In genomic region chr22:20437253-20438065, GRCh38 we compare ENCODE assay signal across 8 cellular contexts.
DNase-seq lines count a peak whose midpoint lies in the region; ATAC-seq lines count a peak whose summit lies in the region.

A gene with protein sequence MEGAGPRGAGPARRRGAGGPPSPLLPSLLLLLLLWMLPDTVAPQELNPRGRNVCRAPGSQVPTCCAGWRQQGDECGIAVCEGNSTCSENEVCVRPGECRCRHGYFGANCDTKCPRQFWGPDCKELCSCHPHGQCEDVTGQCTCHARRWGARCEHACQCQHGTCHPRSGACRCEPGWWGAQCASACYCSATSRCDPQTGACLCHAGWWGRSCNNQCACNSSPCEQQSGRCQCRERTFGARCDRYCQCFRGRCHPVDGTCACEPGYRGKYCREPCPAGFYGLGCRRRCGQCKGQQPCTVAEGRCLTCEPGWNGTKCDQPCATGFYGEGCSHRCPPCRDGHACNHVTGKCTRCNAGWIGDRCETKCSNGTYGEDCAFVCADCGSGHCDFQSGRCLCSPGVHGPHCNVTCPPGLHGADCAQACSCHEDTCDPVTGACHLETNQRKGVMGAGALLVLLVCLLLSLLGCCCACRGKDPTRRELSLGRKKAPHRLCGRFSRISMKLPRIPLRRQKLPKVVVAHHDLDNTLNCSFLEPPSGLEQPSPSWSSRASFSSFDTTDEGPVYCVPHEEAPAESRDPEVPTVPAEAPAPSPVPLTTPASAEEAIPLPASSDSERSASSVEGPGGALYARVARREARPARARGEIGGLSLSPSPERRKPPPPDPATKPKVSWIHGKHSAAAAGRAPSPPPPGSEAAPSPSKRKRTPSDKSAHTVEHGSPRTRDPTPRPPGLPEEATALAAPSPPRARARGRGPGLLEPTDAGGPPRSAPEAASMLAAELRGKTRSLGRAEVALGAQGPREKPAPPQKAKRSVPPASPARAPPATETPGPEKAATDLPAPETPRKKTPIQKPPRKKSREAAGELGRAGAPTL (minus strand): TSS chr22:20437825. CDS start chr22:20437754, 71 bp downstream.

- H3K27me3 ChIP-seq in NT2/D1 (ENCODE audit: insufficient read depth, insufficient read length) (peaks cover 16% of the 10 kb centered on the region), muscle layer of colon (ENCODE audit: control insufficient read depth in 1 of 2, insufficient read depth in 2 of 2, low read length in 2 of 2) (peaks cover 0 to 9% of the 10 kb centered on the region in 2 donors)

- H3K9me3 ChIP-seq in NT2/D1 (ENCODE audit: insufficient read depth, low read length) (no peaks in the 10 kb centered on the region), muscle layer of colon (ENCODE audit: low read length) (no peaks in the 10 kb centered on the region)

- H3K4me1 ChIP-seq in NT2/D1 (ENCODE audit: insufficient read depth, insufficient read length) (peaks cover 16% of the 10 kb centered on the region), muscle layer of colon (ENCODE audit: insufficient read depth, low read length) (peaks cover 20% of the 10 kb centered on the region)

- H3K9ac ChIP-seq in NT2/D1 (ENCODE audit: insufficient read length, low read depth) = peak within 1 kb of the TSS; percentile 91
- peak within 1 kb of the TSS; percentile 36 for H3K9ac ChIP-seq in muscle layer of colon (ENCODE audit: low read length)

- H3K4me3 ChIP-seq in NT2/D1 (ENCODE audit: insufficient read length, low read depth) (peak within 1 kb of the TSS; percentile 78), muscle layer of colon (ENCODE audit: low read depth in 1 of 2, low read length in 2 of 2) (peak within 1 kb of the TSS; percentile 58 to 75)

- peak; percentile 67 for DNase-seq in D341Med (ENCODE audit: low spot score)
- DNase-seq in NT2/D1 (ENCODE audit: low read depth, low spot score) = no peak
- DNase-seq in epidermal melanocyte (ENCODE audit: insufficient read length, low spot score) = peak; percentile 95
- no peak for DNase-seq in activated gamma-delta T cell treated with Interleukin-2 at 50 U/mL for 16 hours
- no peak for DNase-seq in superior temporal gyrus (ENCODE audit: extremely low spot score)

- ATAC-seq in HG02623 (IDR thresholded peaks at IDR 0.05; ENCODE audit: unreplicated experiment) (no peak), HG03520 (IDR thresholded peaks at IDR 0.05; ENCODE audit: unreplicated experiment) (no peak)

- peak within 1 kb of the TSS; percentile 82 for H3K27ac ChIP-seq in muscle layer of colon (ENCODE audit: low read depth, low read length)

- H3K36me3 ChIP-seq in NT2/D1 (ENCODE audit: insufficient read depth, insufficient read length, low read length) (peaks cover 16% of the 10 kb centered on the region), muscle layer of colon (ENCODE audit: insufficient read depth, low read length) (peaks cover 6% of the 10 kb centered on the region)

Comparison
In these comparisons a context has a peak if more than half of its experiments do, and no peak if none do; other contexts are left out.
1. DNase-seq: peak in D341Med (single experiment) and epidermal melanocyte (single experiment); none in NT2/D1 (single experiment), activated gamma-delta T cell treated with Interleukin-2 at 50 U/mL for 16 hours (single experiment) and superior temporal gyrus (single experiment).